ENCODE assay signal across 14 cellular contexts in the genomic region with DNA sequence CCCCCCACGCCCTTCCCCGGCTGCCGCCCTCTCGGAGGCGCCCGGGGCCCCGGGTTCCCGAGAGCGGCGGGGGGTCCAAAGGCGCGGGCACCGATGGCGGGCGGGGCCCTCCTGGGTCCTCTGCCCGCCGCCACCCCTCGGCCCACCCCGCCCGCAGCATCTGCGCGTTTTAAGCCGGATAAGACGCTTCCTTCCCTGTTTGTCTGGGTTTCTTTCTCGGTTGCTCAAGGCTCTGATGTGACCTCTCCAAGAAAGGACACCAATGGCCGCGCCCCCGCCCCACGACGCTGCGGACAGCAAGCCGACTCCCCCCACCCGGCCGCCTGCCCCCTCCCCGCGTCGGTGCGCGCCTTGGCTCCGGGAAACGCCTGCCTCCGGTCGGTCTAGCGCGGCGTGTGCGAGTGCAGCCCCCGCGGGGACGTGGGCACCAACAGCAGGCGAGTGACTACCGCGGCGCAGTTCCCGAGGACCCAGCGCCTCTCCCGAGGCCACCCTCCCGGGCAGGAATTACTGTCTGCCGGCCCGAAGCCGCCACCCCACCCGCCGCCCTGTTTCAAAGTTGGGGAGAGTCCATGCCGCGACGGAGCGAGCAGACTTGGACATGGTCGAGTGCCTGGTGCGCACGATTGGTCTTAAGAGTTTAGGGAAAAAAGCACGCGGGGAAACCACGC. TPM values are rescaled to one million over a fixed set of nuclear protein-coding genes. Genes with fewer than 3 reads are reported as not detected.
"Had no signal": no experiment of that assay in that cellular context is flagged by ENCODE, and none has a peak within 500 bp of the region (broad histone marks: within the 10 kb centered on the region; RNA-seq: fewer than 3 reads in every experiment).

No MANE protein-coding gene starts in this region.

- H3K36me3 ChIP-seq: left ventricle myocardium inferior, thyroid gland had no signal

- H3K4me1 ChIP-seq: thyroid gland had no signal

- H3K9me3 ChIP-seq: left ventricle myocardium inferior, thyroid gland had no signal

- H3K27ac ChIP-seq: dorsolateral prefrontal cortex, left ventricle myocardium inferior, thyroid gland had no signal

- H3K4me3 ChIP-seq: left ventricle myocardium inferior, skin epidermis, thyroid gland had no signal

- FAIRE-seq: endometrium, keratinocyte had no signal

- DNase-seq: activated CD4-positive, alpha-beta T cell treated with anti-CD3 and anti-CD28 coated beads for 4 hours; activated CD8-positive, alpha-beta memory T cell treated with anti-CD3 and anti-CD28 coated beads, Interleukin-2, amount 50 U/mL, for 48 hours; activated CD8-positive, alpha-beta T cell treated with anti-CD3 and anti-CD28 coated beads, Interleukin-2, amount 10 ng/mL, durations not matched to agents 7 days and 5 days; activated naive CD8-positive, alpha-beta T cell treated with anti-CD3 and anti-CD28 coated beads, Interleukin-2, amount 10 ng/mL, durations not matched to agents 7 days and 5 days; anterior cingulate cortex; dorsolateral prefrontal cortex; left ventricle myocardium inferior; SW 1271; thyroid gland had no signal

- ATAC-seq: activated CD8-positive, alpha-beta T cell treated with anti-CD3 and anti-CD28 coated beads, Interleukin-2, amount 10 ng/mL, durations not matched to agents 7 days and 5 days; esophagus mucosa had no signal

RNA-seq across cellular contexts. Expression of gene HMX1, which starts 21.1 kb away (rescaled TPM):
- total RNA-seq: activated CD8-positive, alpha-beta T cell treated with anti-CD3 and anti-CD28 coated beads, Interleukin-2, amount 10 ng/mL, durations not matched to agents 7 days and 5 days; activated naive CD8-positive, alpha-beta T cell treated with anti-CD3 and anti-CD28 coated beads, Interleukin-2, amount 10 ng/mL, durations not matched to agents 7 days and 5 days; esophagus mucosa; glomerular endothelial cell; left ventricle myocardium inferior had no signal
- polyA plus RNA-seq: keratinocyte had no signal
